Comparison of ENCODE assay signal across 24 cellular contexts in the genomic region with DNA sequence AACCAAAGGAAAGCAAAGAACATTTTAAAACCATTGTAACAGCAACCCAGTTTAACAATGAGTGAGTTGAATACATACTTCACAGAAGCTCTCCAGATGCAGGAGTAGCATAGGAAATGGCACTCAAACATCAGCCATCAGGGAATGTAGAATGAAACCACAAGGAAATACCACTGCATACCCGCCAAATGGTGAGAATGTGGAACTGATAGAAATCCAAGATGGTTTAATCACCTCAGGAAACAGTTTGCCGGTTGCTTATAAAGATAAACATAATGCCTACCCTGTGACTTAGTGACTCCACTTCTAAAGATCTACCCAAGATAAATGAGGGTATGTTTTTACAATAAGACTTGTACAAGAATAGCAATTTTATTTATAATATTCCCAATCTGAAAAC.
DNase-seq lines count a peak whose midpoint lies in the region; ATAC-seq and TF ChIP-seq lines count a peak whose summit lies in the region.
"Had no signal": no experiment of that assay in that cellular context is flagged by ENCODE, and none has a peak within 500 bp of the region (broad histone marks: within the 10 kb centered on the region; RNA-seq: fewer than 3 reads in every experiment).

No MANE protein-coding gene starts in this region.

- H3F3A ChIP-seq in GM23248 (ENCODE audit: insufficient read depth) = peaks cover 15% of the 10 kb centered on the region

- 11 to 24% methylated on average over 2 of the region's 2 CpGs for WGBS in GM23248 (ENCODE audit: low coverage in 1 of 2, low lambda C conversion rate in 2 of 2, missing lambda C conversion rate in 2 of 2), 2 experiments

- no peak for ATAC-seq in HG03571 (IDR thresholded peaks at IDR 0.05; ENCODE audit: unreplicated experiment)
- ATAC-seq: body of pancreas, GM12878, K562 had no signal

- H3K4me3 ChIP-seq in GM23248 = no peak overlapping the region
- no peak overlapping the region for H3K4me3 ChIP-seq in fibroblast of the aortic adventitia (ENCODE audit: low read depth, low read length)
- H3K4me3 ChIP-seq in breast epithelium = no peak overlapping the region
- H3K4me3 ChIP-seq: body of pancreas, GM12878, K562, neural progenitor cell had no signal

- H3K27me3 ChIP-seq in GM23248 (replicated peaks; ENCODE audit: insufficient read depth) (no peaks in the 10 kb centered on the region), breast epithelium (no peaks in the 10 kb centered on the region)
- H3K27me3 ChIP-seq: body of pancreas, neural progenitor cell had no signal

- no peak overlapping the region for H3K4me3 Mint-ChIP-seq in CD14-positive monocyte
- H3K4me3 Mint-ChIP-seq: activated CD4-positive, alpha-beta T cell treated with anti-CD3 and anti-CD28 coated beads, Interleukin-2, amount 10 ng/mL, durations not matched to agents 7 days and 5 days; CD4-positive, alpha-beta memory T cell; dendritic cell treated with granulocyte-macrophage colony-stimulating factor and Interleukin-4, amounts not matched to agents 40 ng/mL and 50 ng/mL, for 4 days; neural progenitor cell; T-helper 2 cell treated with Interferon-gamma antibody and Interleukin-4, amounts not matched to agents 5 μg/mL and 100 μg/mL, for 36 hours; type B pancreatic cell had no signal

- H3K36me3 ChIP-seq in GM23248 (ENCODE audit: low read depth) (0 out of 2 replicates have a peak, but pooled peaks cover 6% of the 10 kb centered on the region), breast epithelium (no peaks in the 10 kb centered on the region)

- H3K27me3 Mint-ChIP-seq in CD14-positive monocyte (ENCODE audit: low read depth in 3 of 3) = no peaks in the 10 kb centered on the region
- H3K27me3 Mint-ChIP-seq: dendritic cell treated with granulocyte-macrophage colony-stimulating factor and Interleukin-4, amounts not matched to agents 40 ng/mL and 50 ng/mL, for 4 days; type B pancreatic cell had no signal

- in situ Hi-C loops in GM23248 (cut with MboI) = no loop called here

- H3K4me1 ChIP-seq in GM23248 (ENCODE audit: insufficient read depth) (peaks cover 20% of the 10 kb centered on the region), breast epithelium (no peaks in the 10 kb centered on the region)
- H3K4me1 ChIP-seq: body of pancreas, neural progenitor cell had no signal

- H3K9me2 ChIP-seq in GM23248 (ENCODE audit: insufficient read depth) = no peaks in the 10 kb centered on the region

- H3K27ac Mint-ChIP-seq in CD14-positive monocyte = no peak overlapping the region
- H3K27ac Mint-ChIP-seq: activated CD4-positive, alpha-beta T cell treated with anti-CD3 and anti-CD28 coated beads, Interleukin-2, amount 10 ng/mL, durations not matched to agents 7 days and 5 days; CD4-positive, alpha-beta memory T cell; dendritic cell treated with granulocyte-macrophage colony-stimulating factor and Interleukin-4, amounts not matched to agents 40 ng/mL and 50 ng/mL, for 4 days; neural progenitor cell; T-helper 2 cell treated with Interferon-gamma antibody and Interleukin-4, amounts not matched to agents 5 μg/mL and 100 μg/mL, for 36 hours; type B pancreatic cell had no signal

- no peaks in the 10 kb centered on the region for H3K79me2 ChIP-seq in GM23248 (ENCODE audit: insufficient read depth)

- DNase-seq in A172 (ENCODE audit: low spot score) = peak; percentile 67
- peak; percentile 62 for DNase-seq in GM23248
- peak; percentile 47 for DNase-seq in amniotic epithelial cell (ENCODE audit: low read depth)
- peak; percentile 79 for DNase-seq in fibroblast of the aortic adventitia (ENCODE audit: low read depth)
- no peak for DNase-seq in mesenteric fat pad (ENCODE audit: low spot score)
- no peak for DNase-seq in breast epithelium (ENCODE audit: low spot score in 2 of 2)
- DNase-seq in CD14-positive monocyte (ENCODE audit: low spot score) = no peak
- DNase-seq: activated CD4-positive, alpha-beta T cell treated with anti-CD3 and anti-CD28 coated beads, Interleukin-2, amount 10 ng/mL, durations not matched to agents 7 days and 5 days; body of pancreas; CD4-positive, alpha-beta memory T cell; erythroblast; NCI-H1092; NCI-H2081 treated with DMSO at 0.1 percent for 48 hours; NCI-H526 treated with DMSO at 0.1 percent for 48 hours; OCI-M1; SIG-M5; stimulated activated naive CD4-positive, alpha-beta T cell treated with Interleukin-2 at 50 U/mL for 16 hours had no signal

- H3K4me2 ChIP-seq in GM23248 (ENCODE audit: unreplicated experiment) = peak overlapping the region; percentile 50
- H3K4me2 ChIP-seq: neural progenitor cell had no signal

- H3K9ac ChIP-seq in GM23248 = no peak overlapping the region
- H3K9ac ChIP-seq: neural progenitor cell had no signal

- H3K36me3 Mint-ChIP-seq in CD14-positive monocyte = peaks cover 34 to 38% of the 10 kb centered on the region in 2 donors

- peaks cover 0 to 9% (median 3%) of the 10 kb centered on the region in 7 donors for H3K9me3 Mint-ChIP-seq in CD14-positive monocyte

- intact Hi-C loops in breast epithelium (cut with DNase I; ENCODE audit: low total_unique reads) = no loop called here
- intact Hi-C loops in CD14-positive monocyte (cut with micrococcal nuclease) = no loop called here

- peak; percentile 14 for TF ChIP-seq CTCF in fibroblast of the aortic adventitia (IDR thresholded peaks at IDR 0.05; ENCODE audit: insufficient read depth, low read length)
- TF ChIP-seq CTCF in breast epithelium (IDR thresholded peaks at IDR 0.05) = no peak
- TF ChIP-seq CTCF in CD14-positive monocyte (IDR thresholded peaks at IDR 0.05) = no peak

- H3K9me3 ChIP-seq in GM23248 (ENCODE audit: low read depth) (no peaks in the 10 kb centered on the region), breast epithelium (peaks cover 0 to 3% of the 10 kb centered on the region in 2 donors)
- H3K9me3 ChIP-seq: body of pancreas had no signal

- H3K4me1 Mint-ChIP-seq in CD14-positive monocyte = peaks cover 9% of the 10 kb centered on the region
- H3K4me1 Mint-ChIP-seq: activated CD4-positive, alpha-beta T cell treated with anti-CD3 and anti-CD28 coated beads, Interleukin-2, amount 10 ng/mL, durations not matched to agents 7 days and 5 days; CD4-positive, alpha-beta memory T cell; neural progenitor cell had no signal

- no peak overlapping the region for H2AFZ ChIP-seq in GM23248
- H2AFZ ChIP-seq: neural progenitor cell had no signal

- no peaks in the 10 kb centered on the region for H4K20me1 ChIP-seq in GM23248 (ENCODE audit: insufficient read depth)

- TF ChIP-seq POLR2A in breast epithelium (IDR thresholded peaks at IDR 0.05) = no peak

- no peak overlapping the region for H3K27ac ChIP-seq in GM23248
- no peak overlapping the region for H3K27ac ChIP-seq in breast epithelium
- H3K27ac ChIP-seq: body of pancreas, neural progenitor cell had no signal

Comparison
In these comparisons a context has a peak if more than half of its experiments do, and no peak if none do; other contexts are left out.
1. DNase-seq: peak in A172 (single experiment), GM23248 (single experiment), amniotic epithelial cell (single experiment) and fibroblast of the aortic adventitia (single experiment); none in mesenteric fat pad (single experiment), breast epithelium (0 of 2) and CD14-positive monocyte (single experiment).